ENCODE assay signal across 25 cellular contexts in genomic region chr7:124349443-124349842, GRCh38.
DNase-seq lines count a peak whose midpoint lies in the region; ATAC-seq, FAIRE-seq and TF ChIP-seq lines count a peak whose summit lies in the region.
"Had no signal": no experiment of that assay in that cellular context is flagged by ENCODE, and none has a peak within 500 bp of the region (broad histone marks: within the 10 kb centered on the region; RNA-seq: fewer than 3 reads in every experiment).

No MANE protein-coding gene starts in this region.

- H3K9me3 ChIP-seq in A673 (ENCODE audit: low read depth, low read length, poor library complexity, severe bottlenecking) (no peaks in the 10 kb centered on the region), MG63 (no peaks in the 10 kb centered on the region), astrocyte (ENCODE audit: insufficient read depth, low read depth, low read length) (peaks cover 2% of the 10 kb centered on the region)
- H3K9me3 ChIP-seq: HAP-1 had no signal

- POLR2A ChIA-PET in A673 (lab: Charles Lee; ENCODE audit: low non-redundant PET) = no interaction called here

- in situ Hi-C loops in KBM-7 (cut with MboI; ENCODE audit: low pct_unique_long_range_greater_than_20kb, low sequenced_read_pairs) = no loop called here

- BruUV-seq in A673 (replicated peaks; lab: Mats Ljungman, UMichigan) = no TSS peak

- H3K4me2 ChIP-seq in astrocyte (ENCODE audit: low read length) = no peak overlapping the region

- FAIRE-seq in astrocyte (lab: Jason Lieb, UNC) = no peak
- FAIRE-seq: G401.6 had no signal

- H3K27ac ChIP-seq in A673 (ENCODE audit: low read depth, low read length, poor library complexity, severe bottlenecking) = no peak overlapping the region
- no peak overlapping the region for H3K27ac ChIP-seq in astrocyte (ENCODE audit: low read depth, low read length)
- H3K27ac ChIP-seq: GM23248 had no signal

- TF ChIP-seq CTCF in A673 (conservative IDR thresholded peaks at IDR 0.05; ENCODE audit: low read depth, low read length) = no peak
- no peak for TF ChIP-seq CTCF in astrocyte (IDR thresholded peaks at IDR 0.05; ENCODE audit: insufficient read depth, low read depth, low read length)

- H3K4me1 ChIP-seq in A673 (ENCODE audit: insufficient read depth, low read length, poor library complexity, severe bottlenecking) (no peaks in the 10 kb centered on the region), astrocyte (ENCODE audit: insufficient read depth, low read length) (no peaks in the 10 kb centered on the region)
- H3K4me1 ChIP-seq: HAP-1 had no signal

- peak; percentile 61 for DNase-seq in A673 (ENCODE audit: low spot score)
- DNase-seq in Daoy (ENCODE audit: low read depth) = peak; percentile 25
- DNase-seq in MG63 = peak; percentile 1
- DNase-seq in astrocyte (ENCODE audit: low read depth) = no peak
- DNase-seq in NCI-H524 (lab: John Stamatoyannopoulos, UW) = no peak
- DNase-seq in KBM-7 = no peak
- DNase-seq: DMS153, DND-41, GM23248, HFFc6, NCI-H1092 treated with DMSO at 0.1 percent for 48 hours, NCI-H1436, NCI-H187, NCI-H2081 treated with DMSO at 0.1 percent for 48 hours, NCI-H2171, NCI-H226, NCI-H510A, PC-3, Right ventricle myocardium superior, T-helper 1 cell had no signal

- H3K79me2 ChIP-seq in astrocyte (ENCODE audit: insufficient read depth, low read length) = no peaks in the 10 kb centered on the region

- CTCF ChIA-PET in A673 (lab: Charles Lee) = no interaction called here

- intact Hi-C loops in A673 (cut with micrococcal nuclease; ENCODE audit: unreplicated experiment) = no loop called here

- H3K4me3 ChIP-seq in A673 (ENCODE audit: low read depth, low read length, poor library complexity, severe bottlenecking) (no peak overlapping the region), MG63 (no peak overlapping the region), astrocyte (ENCODE audit: insufficient read depth, low read depth, low read length) (no peak overlapping the region)
- H3K4me3 ChIP-seq: GM23248, HAP-1 had no signal

- H4K20me1 ChIP-seq in astrocyte (ENCODE audit: insufficient read depth, low read length) = no peaks in the 10 kb centered on the region

- H3K36me3 Mint-ChIP-seq in astrocyte (ENCODE audit: low read depth, unreplicated experiment) = no peaks in the 10 kb centered on the region
- H3K36me3 Mint-ChIP-seq: IgD-negative memory B cell had no signal

- no peak overlapping the region for H3K9ac ChIP-seq in astrocyte (ENCODE audit: low read length)
- H3K9ac ChIP-seq: GM23248 had no signal

- H3K36me3 ChIP-seq in A673 (ENCODE audit: insufficient read depth, low read length, poor library complexity, severe bottlenecking) (no peaks in the 10 kb centered on the region), MG63 (no peaks in the 10 kb centered on the region), astrocyte (ENCODE audit: insufficient read depth, low read length) (no peaks in the 10 kb centered on the region)
- H3K36me3 ChIP-seq: HAP-1 had no signal

- peaks cover 3% of the 10 kb centered on the region for H3K9me3 Mint-ChIP-seq in astrocyte (ENCODE audit: unreplicated experiment)

- H3K4me3 Mint-ChIP-seq in astrocyte (ENCODE audit: unreplicated experiment) = no peak overlapping the region
- H3K4me3 Mint-ChIP-seq: B cell, HFFc6, IgD-negative memory B cell had no signal

- H2AFZ ChIP-seq in astrocyte (ENCODE audit: low read depth, low read length) = no peak overlapping the region
- H2AFZ ChIP-seq: GM23248 had no signal

- no peaks in the 10 kb centered on the region for H3K27me3 Mint-ChIP-seq in astrocyte (ENCODE audit: low read depth, unreplicated experiment)
- H3K27me3 Mint-ChIP-seq: B cell, IgD-negative memory B cell had no signal

- H3K27ac Mint-ChIP-seq in astrocyte (ENCODE audit: unreplicated experiment) = peak overlapping the region; percentile 73
- H3K27ac Mint-ChIP-seq: B cell, HFFc6, IgD-negative memory B cell had no signal

- H3K4me1 Mint-ChIP-seq in astrocyte (ENCODE audit: low read depth, unreplicated experiment) = peaks cover 4% of the 10 kb centered on the region
- H3K4me1 Mint-ChIP-seq: B cell, IgD-negative memory B cell had no signal

- H3K27me3 ChIP-seq in A673 (replicated peaks; ENCODE audit: insufficient read depth, low read depth, low read length, poor library complexity) (no peaks in the 10 kb centered on the region), MG63 (no peaks in the 10 kb centered on the region), astrocyte (ENCODE audit: insufficient read depth, low read length) (no peaks in the 10 kb centered on the region)

- ATAC-seq in HG02610 (IDR thresholded peaks at IDR 0.05; ENCODE audit: unreplicated experiment) = no peak
- ATAC-seq: PC-3 had no signal

Comparison
In these comparisons a context has a peak if more than half of its experiments do, and no peak if none do; other contexts are left out.
1. DNase-seq: peak in A673 (single experiment), Daoy (single experiment) and MG63 (single experiment); none in astrocyte (single experiment), NCI-H524 (0 of 2) and KBM-7 (single experiment).